In genomic region chr12:2267624-2268477, GRCh38 we compare ENCODE assay signal across 12 cellular contexts.
DNase-seq lines count a peak whose midpoint lies in the region; ATAC-seq, FAIRE-seq and TF ChIP-seq lines count a peak whose summit lies in the region.
"Had no signal": no experiment of that assay in that cellular context is flagged by ENCODE, and none has a peak within 500 bp of the region (broad histone marks: within the 10 kb centered on the region; RNA-seq: fewer than 3 reads in every experiment).

No MANE protein-coding gene starts in this region.

- peaks cover 10% of the 10 kb centered on the region in 2 donors for H3K4me1 ChIP-seq in kidney (ENCODE audit: control insufficient read depth in 1 of 2, insufficient read depth in 1 of 2, low read depth in 1 of 2, low read length in 2 of 2)

- DNase-seq in AG04450 (ENCODE audit: low read depth, low spot score) (no peak), NCI-H1694 (lab: John Stamatoyannopoulos, UW) (peak; percentile 6), dedifferentiated amniotic fluid mesenchymal stem cell (ENCODE audit: extremely low spot score) (peak; percentile 78), DMS114 treated with DMSO at 0.1 percent for 48 hours (lab: John Stamatoyannopoulos, UW; ENCODE audit: unreplicated experiment) (no peak), kidney (no peak)
- no peak for DNase-seq in activated naive CD8-positive, alpha-beta T cell treated with anti-CD3 and anti-CD28 coated beads for 36 hours
- DNase-seq: activated CD4-positive, alpha-beta memory T cell treated with anti-CD3 and anti-CD28 coated beads, Interleukin-2, amount 10 ng/mL, durations not matched to agents 7 days and 5 days; naive thymus-derived CD8-positive, alpha-beta T cell; NCI-H1092; Right ventricle myocardium superior had no signal

- no peak for ATAC-seq in HG03175 (IDR thresholded peaks at IDR 0.05; ENCODE audit: unreplicated experiment)
- ATAC-seq: naive thymus-derived CD8-positive, alpha-beta T cell had no signal

- H3K4me1 Mint-ChIP-seq in nephron, result peaks cover 41% of the 10 kb centered on the region
- no peaks in the 10 kb centered on the region for H3K4me1 Mint-ChIP-seq in activated naive CD8-positive, alpha-beta T cell treated with anti-CD3 and anti-CD28 coated beads for 36 hours
- H3K4me1 Mint-ChIP-seq: activated CD4-positive, alpha-beta memory T cell treated with anti-CD3 and anti-CD28 coated beads, Interleukin-2, amount 10 ng/mL, durations not matched to agents 7 days and 5 days; naive thymus-derived CD8-positive, alpha-beta T cell had no signal

- POLR2A ChIA-PET in AG04450 (lab: Yijun Ruan, JAX), result interaction anchor here (0.6 kb wide), 1 partner anchor 259 kb away, joined by 3 read pairs; no protein-coding TSS in a partner anchor

- H3K9me3 Mint-ChIP-seq in nephron, result no peaks in the 10 kb centered on the region
- H3K9me3 Mint-ChIP-seq in activated naive CD8-positive, alpha-beta T cell treated with anti-CD3 and anti-CD28 coated beads for 36 hours, result no peaks in the 10 kb centered on the region
- H3K9me3 Mint-ChIP-seq: activated CD4-positive, alpha-beta memory T cell treated with anti-CD3 and anti-CD28 coated beads, Interleukin-2, amount 10 ng/mL, durations not matched to agents 7 days and 5 days; naive thymus-derived CD8-positive, alpha-beta T cell had no signal

- no peak overlapping the region for H3K9ac ChIP-seq in kidney (ENCODE audit: low read length in 2 of 2)

- H3K9me3 ChIP-seq in AG04450 (ENCODE audit: control insufficient read depth, insufficient read depth, low read length) (no peaks in the 10 kb centered on the region), kidney (ENCODE audit: control insufficient read depth in 1 of 2, low read length in 2 of 2) (no peaks in the 10 kb centered on the region)

- no peak overlapping the region for H3K4me3 Mint-ChIP-seq in nephron
- no peak overlapping the region for H3K4me3 Mint-ChIP-seq in activated naive CD8-positive, alpha-beta T cell treated with anti-CD3 and anti-CD28 coated beads for 36 hours
- H3K4me3 Mint-ChIP-seq: activated CD4-positive, alpha-beta memory T cell treated with anti-CD3 and anti-CD28 coated beads, Interleukin-2, amount 10 ng/mL, durations not matched to agents 7 days and 5 days; naive thymus-derived CD8-positive, alpha-beta T cell had no signal

- H3K27ac Mint-ChIP-seq in nephron, result peak overlapping the region; percentile 52 to 61 (median 53)
- no peak overlapping the region for H3K27ac Mint-ChIP-seq in activated naive CD8-positive, alpha-beta T cell treated with anti-CD3 and anti-CD28 coated beads for 36 hours
- H3K27ac Mint-ChIP-seq: activated CD4-positive, alpha-beta memory T cell treated with anti-CD3 and anti-CD28 coated beads, Interleukin-2, amount 10 ng/mL, durations not matched to agents 7 days and 5 days; naive thymus-derived CD8-positive, alpha-beta T cell had no signal

- H3K4me3 ChIP-seq in AG04450 (ENCODE audit: low read depth, low read length) (no peak overlapping the region), kidney (ENCODE audit: low read length in 2 of 2) (no peak overlapping the region)

- CTCF ChIA-PET in AG04450 (lab: Charles Lee), result interaction anchor here (1.5 kb wide), 1 partner anchor 315 kb away, joined by 4 read pairs; no protein-coding TSS in a partner anchor

- no peaks in the 10 kb centered on the region for H3K36me3 ChIP-seq in kidney (ENCODE audit: control insufficient read depth in 1 of 2, insufficient read depth in 2 of 2, low read length in 2 of 2)

- H3K36me3 Mint-ChIP-seq in nephron (ENCODE audit: low read depth), result no peaks in the 10 kb centered on the region
- no peaks in the 10 kb centered on the region for H3K36me3 Mint-ChIP-seq in activated naive CD8-positive, alpha-beta T cell treated with anti-CD3 and anti-CD28 coated beads for 36 hours
- H3K36me3 Mint-ChIP-seq: naive thymus-derived CD8-positive, alpha-beta T cell had no signal

- H3K27me3 Mint-ChIP-seq in nephron (ENCODE audit: low read depth), result peaks cover 5% of the 10 kb centered on the region
- H3K27me3 Mint-ChIP-seq in activated naive CD8-positive, alpha-beta T cell treated with anti-CD3 and anti-CD28 coated beads for 36 hours, result no peaks in the 10 kb centered on the region
- H3K27me3 Mint-ChIP-seq: naive thymus-derived CD8-positive, alpha-beta T cell had no signal

- H3K27ac ChIP-seq in AG04450 (ENCODE audit: low read depth, low read length) (peak overlapping the region; percentile 82), kidney (ENCODE audit: low read depth in 2 of 2, low read length in 2 of 2) (peak overlapping the region in 1 of 2 donors; percentile 10)

- TF ChIP-seq CTCF in AG04450 (IDR thresholded peaks at IDR 0.05; ENCODE audit: low read depth, low read length) (no peak), nephron (IDR thresholded peaks at IDR 0.05; ENCODE audit: unreplicated experiment in 3 of 3) (no peak), kidney (IDR thresholded peaks at IDR 0.05; ENCODE audit: borderline replicate concordance, extremely low read depth, insufficient read depth) (no peak)

- H3K27me3 ChIP-seq in AG04450 (ENCODE audit: control insufficient read depth, insufficient read depth, low read length), result no peaks in the 10 kb centered on the region

- no peak for FAIRE-seq in kidney (lab: Jason Lieb, UNC)

- intact Hi-C loops in kidney (cut with DNase I), result no loop called here

Comparison
In these comparisons a context has a peak if more than half of its experiments do, and no peak if none do; other contexts are left out.
1. DNase-seq: peak in NCI-H1694 (single experiment) and dedifferentiated amniotic fluid mesenchymal stem cell (single experiment); none in AG04450 (single experiment), activated naive CD8-positive, alpha-beta T cell treated with anti-CD3 and anti-CD28 coated beads for 36 hours (single experiment), DMS114 treated with DMSO at 0.1 percent for 48 hours (single experiment) and kidney (single experiment).